ENCODE assay signal across 8 cellular contexts in the genomic region with DNA sequence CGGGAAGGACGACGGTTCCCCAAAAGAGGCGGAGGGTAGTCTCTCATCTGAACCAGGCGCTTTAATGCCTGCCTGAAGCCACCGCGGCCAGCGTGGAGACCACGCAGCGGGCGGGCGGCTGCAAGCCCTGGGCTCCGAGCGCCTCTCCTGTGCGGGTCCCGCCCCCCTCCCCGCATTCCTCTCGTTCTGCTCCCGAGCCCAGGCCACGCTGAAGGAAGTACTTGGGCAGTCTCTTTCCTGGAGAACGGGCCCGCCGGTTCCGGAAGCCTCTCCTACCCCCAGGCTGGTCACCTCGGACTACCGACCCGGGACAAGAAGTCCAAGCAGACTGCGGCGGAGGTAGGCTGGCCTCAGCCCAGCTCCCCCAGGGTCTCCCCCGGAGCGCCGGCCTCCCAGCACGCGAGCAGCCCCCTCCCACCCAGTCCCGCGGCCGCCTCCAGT. TPM values are rescaled to one million over a fixed set of nuclear protein-coding genes. Genes with fewer than 3 reads are reported as not detected.
A peak's percentile ranks its signal among the peaks of the same experiment; 100 is the strongest.
DNase-seq lines count a peak whose midpoint lies in the region; ATAC-seq and TF ChIP-seq lines count a peak whose summit lies in the region.

No MANE protein-coding gene starts in this region.

- peak overlapping the region; percentile 98 for H3K27ac ChIP-seq in left ventricle myocardium inferior (replicated peaks)
- H3K27ac ChIP-seq in psoas muscle, result peak overlapping the region; percentile 90
- no peak overlapping the region for H3K27ac ChIP-seq in OCI-LY7 (ENCODE audit: low read depth, low read length, poor library complexity, severe bottlenecking)

- CTCF ChIA-PET in OCI-LY7 (lab: Charles Lee; ENCODE audit: unreplicated experiment), result no interaction called here

- no peaks in the 10 kb centered on the region for H4K20me1 ChIP-seq in OCI-LY7 (ENCODE audit: insufficient read depth, low read length)

- no peak; the same call in 1 of the 2 replicates for TF ChIP-seq RAD21 in Ishikawa (IDR thresholded peaks at IDR 0.05; ENCODE audit: low read depth)

- intact Hi-C loops in left ventricle myocardium inferior (cut with micrococcal nuclease) (no loop called here), psoas muscle (cut with DNase I) (loop anchor here in 1 of 2 donors (2.0 to 5.0 kb wide), 2 partner anchors 191 to 259 kb away; partner anchors contain the start of genes SNX2 and SNX24), OCI-LY7 (cut with micrococcal nuclease; ENCODE audit: unreplicated experiment) (no loop called here)

- no peaks in the 10 kb centered on the region for H3K9me2 ChIP-seq in OCI-LY7 (ENCODE audit: insufficient read depth, low read length)

- TF ChIP-seq EP300 in Ishikawa (IDR thresholded peaks at IDR 0.05; ENCODE audit: borderline replicate concordance), result no peak

- no peaks in the 10 kb centered on the region for H3K27me3 ChIP-seq in left ventricle myocardium inferior (ENCODE audit: low read depth)
- no peaks in the 10 kb centered on the region for H3K27me3 ChIP-seq in psoas muscle (ENCODE audit: insufficient read depth in 3 of 3, low read length in 2 of 3)

- peaks cover 73% of the 10 kb centered on the region for H3K4me1 ChIP-seq in left ventricle myocardium inferior
- H3K4me1 ChIP-seq in psoas muscle, result peaks cover 8% of the 10 kb centered on the region
- H3K4me1 ChIP-seq in OCI-LY7 (ENCODE audit: insufficient read depth, low read length, poor library complexity, severe bottlenecking), result no peaks in the 10 kb centered on the region

- WGBS in psoas muscle, 3 donors, result 0 to 1% (median 0%) methylated on average over 33 to 37 of the region's 37 CpGs

- no peaks in the 10 kb centered on the region for H3K36me3 ChIP-seq in left ventricle myocardium inferior
- no peaks in the 10 kb centered on the region for H3K36me3 ChIP-seq in psoas muscle (ENCODE audit: insufficient read depth in 1 of 2, low read depth in 1 of 2)
- no peaks in the 10 kb centered on the region for H3K36me3 ChIP-seq in OCI-LY7 (ENCODE audit: insufficient read depth, low read length)

- DNase-seq in DMS 273 treated with DMSO at 0.1 percent for 48 hours (lab: John Stamatoyannopoulos, UW) (peak; percentile 34), amniotic epithelial cell (ENCODE audit: low read depth) (peak; percentile 40), left ventricle myocardium inferior (peak; percentile 53), psoas muscle (peak; percentile 51 to 77), OCI-LY7 (ENCODE audit: low spot score) (no peak)
- no peak for DNase-seq in stimulated activated CD4-positive, alpha-beta T cell treated with anti-CD3 and anti-CD28 coated beads, Interleukin-12 subunit alpha, Interleukin-12 subunit beta, amount 100 ng/mL, for 4 hours

- TF ChIP-seq CTCF in left ventricle myocardium inferior (IDR thresholded peaks at IDR 0.05; ENCODE audit: borderline replicate concordance), result no peak
- no peak for TF ChIP-seq CTCF in psoas muscle (IDR thresholded peaks at IDR 0.05)
- TF ChIP-seq CTCF in OCI-LY7 (conservative IDR thresholded peaks at IDR 0.05; ENCODE audit: low read length), result no peak

- no peak overlapping the region for H2AFZ ChIP-seq in OCI-LY7 (ENCODE audit: low read length)

- POLR2A ChIA-PET in OCI-LY7 (lab: Charles Lee), result no interaction called here

- H3K9me3 ChIP-seq in left ventricle myocardium inferior (replicated peaks) (no peaks in the 10 kb centered on the region), psoas muscle (no peaks in the 10 kb centered on the region), OCI-LY7 (ENCODE audit: low read length) (no peaks in the 10 kb centered on the region)

- H3K79me2 ChIP-seq in OCI-LY7 (ENCODE audit: insufficient read depth, low read depth, low read length), result no peaks in the 10 kb centered on the region

- H3K4me2 ChIP-seq in OCI-LY7 (ENCODE audit: low read length), result no peak overlapping the region

- peak overlapping the region; percentile 84 for H3K4me3 ChIP-seq in left ventricle myocardium inferior
- peak overlapping the region; percentile 91 for H3K4me3 ChIP-seq in psoas muscle
- no peak overlapping the region for H3K4me3 ChIP-seq in OCI-LY7 (ENCODE audit: low read depth, low read length, poor library complexity, severe bottlenecking)

- no TSS peak for BruUV-seq in OCI-LY7 (replicated peaks; lab: Mats Ljungman, UMichigan)

- peak; percentile 25 for ATAC-seq in GM19397 (IDR thresholded peaks at IDR 0.05; ENCODE audit: unreplicated experiment)
- ATAC-seq in psoas muscle, result peak; percentile 44 to 55 (median 50)

TF ChIP-seq in Ishikawa, 13 proteins besides CTCF, POLR2A, EP300 and RAD21:
- TF ChIP-seq YY1 (IDR thresholded peaks at IDR 0.05; ENCODE audit: low read depth) (0 out of 2 replicates have a peak, but pooled peaks have one; percentile 31), TCF12 (IDR thresholded peaks at IDR 0.05; ENCODE audit: low read depth) (no peak), ZBTB7A (IDR thresholded peaks at IDR 0.05; ENCODE audit: low read depth) (peak; percentile 90), CEBPB (IDR thresholded peaks at IDR 0.05) (no peak), EGR1 (IDR thresholded peaks at IDR 0.05) (no peak)
- TF ChIP-seq, protein P1, sequence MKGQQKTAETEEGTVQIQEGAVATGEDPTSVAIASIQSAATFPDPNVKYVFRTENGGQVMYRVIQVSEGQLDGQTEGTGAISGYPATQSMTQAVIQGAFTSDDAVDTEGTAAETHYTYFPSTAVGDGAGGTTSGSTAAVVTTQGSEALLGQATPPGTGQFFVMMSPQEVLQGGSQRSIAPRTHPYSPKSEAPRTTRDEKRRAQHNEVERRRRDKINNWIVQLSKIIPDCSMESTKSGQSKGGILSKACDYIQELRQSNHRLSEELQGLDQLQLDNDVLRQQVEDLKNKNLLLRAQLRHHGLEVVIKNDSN (IDR thresholded peaks at IDR 0.05), result no peak
- TF ChIP-seq, protein P2, sequence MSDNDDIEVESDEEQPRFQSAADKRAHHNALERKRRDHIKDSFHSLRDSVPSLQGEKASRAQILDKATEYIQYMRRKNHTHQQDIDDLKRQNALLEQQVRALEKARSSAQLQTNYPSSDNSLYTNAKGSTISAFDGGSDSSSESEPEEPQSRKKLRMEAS (IDR thresholded peaks at IDR 0.05), result peak; percentile 42; the same call in 1 of the 2 replicates

RNA-seq across cellular contexts. Expression of gene PPIC, which starts 0.6 kb away (rescaled TPM):
- total RNA-seq in left ventricle myocardium inferior (47.5 TPM), psoas muscle (10 to 100 TPM; 13.7 to 27.4 (median 16.5) TPM), OCI-LY7 (2022) (not detected in 2 replicates)
- polyA plus RNA-seq in psoas muscle, result 10 to 100 TPM; 23.7 to 36.5 (median 25.0) TPM
- not detected in 2 replicates for total RNA-seq in OCI-LY7 (2014; rRNA removed; shearing (Covaris generic))

RNA-seq across cellular contexts. Expression of gene PRDM6, which starts 53.1 kb away (rescaled TPM):
- total RNA-seq in left ventricle myocardium inferior, result 0.47 TPM
- total RNA-seq in psoas muscle, result under 1 TPM in 3 of 4 donors, not detected in 1; 0.06 to 0.83 (median 0.56) TPM
- under 1 TPM; 0.03 to 0.13 (median 0.09) TPM for polyA plus RNA-seq in psoas muscle
- total RNA-seq in OCI-LY7 (2014; rRNA removed; shearing (Covaris generic)), result 0.13 TPM in 1 of 2 replicates, not detected in the other
- total RNA-seq in OCI-LY7 (2022), result not detected in 2 replicates

Comparison
In these comparisons a context has a peak if more than half of its experiments do, and no peak if none do; other contexts are left out.
1. DNase-seq: peak in DMS 273 treated with DMSO at 0.1 percent for 48 hours (single experiment), amniotic epithelial cell (single experiment), left ventricle myocardium inferior (single experiment) and psoas muscle (2 of 2); none in OCI-LY7 (single experiment) and stimulated activated CD4-positive, alpha-beta T cell treated with anti-CD3 and anti-CD28 coated beads, Interleukin-12 subunit alpha, Interleukin-12 subunit beta, amount 100 ng/mL, for 4 hours (single experiment).
2. RNA of gene PPIC, which starts 0.6 kb away (total RNA-seq): 47.5 TPM in left ventricle myocardium inferior (single experiment) and 13.7 to 27.4 TPM in psoas muscle; not detected in OCI-LY7; every median in the first group is over 10 times any median in the second.